In the genomic region with DNA sequence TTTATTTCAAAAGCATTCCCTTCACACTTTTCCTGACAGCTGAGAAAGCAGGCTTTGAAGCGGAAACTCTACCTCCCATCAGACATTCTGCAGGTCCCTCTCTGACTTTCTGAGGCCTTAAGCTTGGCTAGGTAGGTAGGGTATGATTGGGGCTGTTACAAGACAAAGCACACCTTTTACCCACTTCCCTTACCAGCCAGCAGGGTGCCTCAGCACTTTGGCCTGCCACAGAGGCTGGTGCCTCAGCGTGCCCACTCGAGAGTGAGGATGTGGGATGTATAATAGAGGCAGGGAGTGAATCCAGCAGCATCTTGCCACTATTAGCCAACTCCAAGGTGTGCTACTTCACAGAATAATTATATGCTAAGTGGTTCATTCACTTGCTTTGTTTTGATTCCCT, we compare ENCODE assay signal across 1 cellular context.
TF ChIP-seq lines count a peak whose summit lies in the region.

No MANE protein-coding gene starts in this region.

TF ChIP-seq in IMR-90, 13 proteins besides CTCF, POLR2A, EP300 and RAD21:
- no peak for TF ChIP-seq ELK1 (IDR thresholded peaks at IDR 0.05; ENCODE audit: borderline replicate concordance, low read depth, low read length)
- no peak for TF ChIP-seq CHD1 (IDR thresholded peaks at IDR 0.05; ENCODE audit: low read depth, low read length)
- TF ChIP-seq, protein P1, sequence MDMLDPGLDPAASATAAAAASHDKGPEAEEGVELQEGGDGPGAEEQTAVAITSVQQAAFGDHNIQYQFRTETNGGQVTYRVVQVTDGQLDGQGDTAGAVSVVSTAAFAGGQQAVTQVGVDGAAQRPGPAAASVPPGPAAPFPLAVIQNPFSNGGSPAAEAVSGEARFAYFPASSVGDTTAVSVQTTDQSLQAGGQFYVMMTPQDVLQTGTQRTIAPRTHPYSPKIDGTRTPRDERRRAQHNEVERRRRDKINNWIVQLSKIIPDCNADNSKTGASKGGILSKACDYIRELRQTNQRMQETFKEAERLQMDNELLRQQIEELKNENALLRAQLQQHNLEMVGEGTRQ (IDR thresholded peaks at IDR 0.05; ENCODE audit: low read depth, low read length) = no peak
- TF ChIP-seq RCOR1 (IDR thresholded peaks at IDR 0.05; ENCODE audit: insufficient replicate concordance, low read length) = no peak
- TF ChIP-seq MAFK (IDR thresholded peaks at IDR 0.05; ENCODE audit: low read depth, low read length) = no peak
- no peak for TF ChIP-seq MAZ (IDR thresholded peaks at IDR 0.05; ENCODE audit: borderline replicate concordance, low read depth, low read length)
- no peak for TF ChIP-seq BHLHE40 (IDR thresholded peaks at IDR 0.05; ENCODE audit: low read depth, low read length)
- no peak for TF ChIP-seq RFX5 (IDR thresholded peaks at IDR 0.05; ENCODE audit: low read depth, low read length)
- TF ChIP-seq NFE2L2 (IDR thresholded peaks at IDR 0.05; ENCODE audit: low read depth, low read length) = no peak
- TF ChIP-seq CEBPB (IDR thresholded peaks at IDR 0.05; ENCODE audit: low read depth, low read length) = no peak
- TF ChIP-seq MXI1 (IDR thresholded peaks at IDR 0.05; ENCODE audit: borderline replicate concordance, low read depth, low read length) = no peak
- no peak for TF ChIP-seq FOS (IDR thresholded peaks at IDR 0.05; ENCODE audit: low read depth, low read length)
- TF ChIP-seq SMC3 (IDR thresholded peaks at IDR 0.05; ENCODE audit: low read depth, low read length) = no peak
TF ChIP-seq in IMR-90: peak in this region for 0.
